8 cellular contexts compared by ENCODE assay signal in genomic region chr16:53952215-53953208, GRCh38.
DNase-seq lines count a peak whose midpoint lies in the region; ATAC-seq and TF ChIP-seq lines count a peak whose summit lies in the region.

No MANE protein-coding gene starts in this region.

- no peaks in the 10 kb centered on the region for H3K27me3 ChIP-seq in AG04450 (ENCODE audit: control insufficient read depth, insufficient read depth, low read length)
- no peaks in the 10 kb centered on the region for H3K27me3 ChIP-seq in Loucy (ENCODE audit: insufficient read depth, low read length, poor library complexity, severe bottlenecking)

- no peaks in the 10 kb centered on the region for H3K36me3 ChIP-seq in Loucy (ENCODE audit: insufficient read depth, low read length)

- H3K9me2 ChIP-seq in Loucy (replicated peaks; ENCODE audit: low read depth, low read length): no peaks in the 10 kb centered on the region

- CTCF ChIA-PET in AG04450 (lab: Charles Lee): no interaction called here

- peak overlapping the region; percentile 76 for H3K4me2 ChIP-seq in Loucy (ENCODE audit: low read depth, low read length, poor library complexity, severe bottlenecking)

- ATAC-seq in GM19452 (IDR thresholded peaks at IDR 0.05; ENCODE audit: unreplicated experiment): peak; percentile 70
- no peak for ATAC-seq in HG03520 (IDR thresholded peaks at IDR 0.05; ENCODE audit: unreplicated experiment)
- ATAC-seq in HG02642 (IDR thresholded peaks at IDR 0.05; ENCODE audit: poor library complexity, unreplicated experiment): no peak

- no peaks in the 10 kb centered on the region for H3K9me3 ChIP-seq in AG04450 (ENCODE audit: control insufficient read depth, insufficient read depth, low read length)
- no peaks in the 10 kb centered on the region for H3K9me3 ChIP-seq in Loucy (ENCODE audit: insufficient read depth, low read depth, low read length)

- peaks cover 76% of the 10 kb centered on the region for H3K4me1 ChIP-seq in Loucy (ENCODE audit: insufficient read depth, low read length, poor library complexity, severe bottlenecking)

- 0 out of 2 replicates have a peak, but pooled peaks cover 8% of the 10 kb centered on the region for H3K79me2 ChIP-seq in Loucy (ENCODE audit: insufficient read depth, low read length)

- H2AFZ ChIP-seq in Loucy (ENCODE audit: low read length): no peak overlapping the region; the same call in 1 of the 2 replicates

- no peaks in the 10 kb centered on the region for H3F3A ChIP-seq in Loucy (ENCODE audit: low read depth)

- DNase-seq in AG04450 (ENCODE audit: low read depth, low spot score) (no peak), fibroblast of mammary gland (ENCODE audit: low read depth) (peak; percentile 51), middle frontal gyrus (ENCODE audit: extremely low spot score, low spot score) (no peak), NCI-H748 treated with DMSO at 0.1 percent for 48 hours (lab: John Stamatoyannopoulos, UW) (no peak)

- H3K9ac ChIP-seq in Loucy (ENCODE audit: low read depth, low read length, poor library complexity, severe bottlenecking): peak overlapping the region; percentile 53

- H4K20me1 ChIP-seq in Loucy (ENCODE audit: insufficient read depth, low read length, poor library complexity, severe bottlenecking): no peaks in the 10 kb centered on the region

- H3K27ac ChIP-seq in AG04450 (ENCODE audit: low read depth, low read length): no peak overlapping the region

- peak overlapping the region; percentile 31; the same call in 1 of the 2 replicates for H3K4me3 ChIP-seq in AG04450 (ENCODE audit: low read depth, low read length)
- H3K4me3 ChIP-seq in Loucy (ENCODE audit: low read length, poor library complexity, severe bottlenecking): peak overlapping the region; percentile 63
- H3K4me3 ChIP-seq in fibroblast of mammary gland (ENCODE audit: control insufficient read depth, low read depth, low read length): no peak overlapping the region

- POLR2A ChIA-PET in AG04450 (lab: Yijun Ruan, JAX): no interaction called here

- TF ChIP-seq CTCF in AG04450 (IDR thresholded peaks at IDR 0.05; ENCODE audit: low read depth, low read length): no peak
- TF ChIP-seq CTCF in Loucy (conservative IDR thresholded peaks at IDR 0.05; ENCODE audit: low read length): no peak
- no peak for TF ChIP-seq CTCF in fibroblast of mammary gland (conservative IDR thresholded peaks at IDR 0.05; ENCODE audit: control insufficient read depth, insufficient read depth, low read depth, low read length)
